ENCODE assay signal across 22 cellular contexts in the genomic region with DNA sequence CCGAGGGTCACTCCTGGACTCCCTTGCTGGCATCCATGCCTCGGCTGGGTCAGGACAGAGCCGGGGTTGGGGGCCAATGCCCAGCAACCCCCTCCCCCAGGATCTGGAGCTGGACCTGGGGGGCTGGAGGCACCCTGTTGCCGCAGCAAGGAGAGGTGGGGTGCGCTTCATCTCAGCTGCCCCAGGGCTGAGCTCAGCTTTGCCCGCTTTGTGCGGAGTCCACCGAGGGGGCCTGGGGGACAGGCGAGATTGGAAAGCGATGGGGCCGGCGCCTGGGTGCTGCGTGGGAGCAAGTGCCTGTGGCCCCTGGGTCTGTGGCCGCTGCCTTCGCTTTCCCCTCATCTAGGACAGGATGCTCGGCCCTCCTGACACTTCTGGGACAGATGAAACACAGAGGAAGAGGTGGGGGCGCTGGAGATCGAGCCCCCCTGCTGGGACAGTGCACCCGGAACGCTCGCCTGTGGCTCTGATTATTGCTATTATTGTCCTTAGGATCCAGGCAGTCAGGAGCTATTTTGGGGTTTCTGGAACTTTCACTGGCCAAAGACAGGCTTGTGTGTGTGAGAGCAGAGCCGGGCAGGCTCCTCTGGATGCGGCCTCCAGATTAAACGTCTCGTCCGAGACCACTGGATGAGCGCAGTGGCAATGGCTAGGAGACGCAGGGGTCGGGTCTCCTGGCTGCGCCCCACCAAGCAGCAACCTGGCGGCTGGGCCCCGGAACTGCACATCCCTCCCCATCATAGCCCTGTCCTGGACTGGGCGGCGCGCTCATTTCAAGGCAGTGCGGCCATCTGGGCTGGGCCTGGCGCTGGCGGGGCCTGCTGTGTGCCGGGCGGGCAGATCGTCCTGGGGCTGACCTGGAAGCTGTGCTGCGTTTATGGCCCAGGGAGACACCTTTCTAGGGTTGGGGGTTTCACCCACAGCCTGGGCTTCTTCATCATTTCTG. TPM values are rescaled to one million over a fixed set of nuclear protein-coding genes. Genes with fewer than 3 reads are reported as not detected.
"Had no signal": no experiment of that assay in that cellular context is flagged by ENCODE, and none has a peak within 500 bp of the region (broad histone marks: within the 10 kb centered on the region; RNA-seq: fewer than 3 reads in every experiment).

No MANE protein-coding gene starts in this region.

- ATAC-seq: activated CD4-positive, alpha-beta T cell treated with anti-CD3 and anti-CD28 coated beads for 36 hours; activated CD8-positive, alpha-beta memory T cell treated with anti-CD3 and anti-CD28 coated beads, Interleukin-2, amount 10 ng/mL, durations not matched to agents 7 days and 5 days; activated CD8-positive, alpha-beta T cell treated with anti-CD3 and anti-CD28 coated beads, Interleukin-2, amount 10 ng/mL, durations not matched to agents 7 days and 5 days; left lung; mucosa of descending colon; natural killer cell treated with Interleukin-12 subunit alpha and Interleukin-12 subunit beta and Interleukin-15 and Interleukin-18, amount 100 ng/mL, for 72 hours; right lobe of liver had no signal

- H3K27me3 ChIP-seq: cardiac muscle cell, right lobe of liver, transverse colon had no signal

- DNase-seq: activated CD4-positive, alpha-beta T cell treated with anti-CD3 and anti-CD28 coated beads for 36 hours; activated CD4-positive, CD25-positive, alpha-beta regulatory T cell; activated CD8-positive, alpha-beta memory T cell treated with anti-CD3 and anti-CD28 coated beads, Interleukin-2, amount 10 ng/mL, durations not matched to agents 7 days and 5 days; activated CD8-positive, alpha-beta T cell treated with anti-CD3 and anti-CD28 coated beads, Interleukin-2, amount 10 ng/mL, durations not matched to agents 7 days and 5 days; activated T-cell treated with anti-CD3 and anti-CD28 coated beads, Interleukin-2, amount 50 U/mL, for 48 hours; head of caudate nucleus; mucosa of descending colon; posterior cingulate gyrus; right lobe of liver; stimulated activated CD4-positive, alpha-beta T cell treated with anti-CD3 and anti-CD28 coated beads, Interleukin-12 subunit alpha, Interleukin-12 subunit beta, amount 100 ng/mL, for 4 hours; stimulated activated CD4-positive, alpha-beta T cell treated with anti-CD3 and anti-CD28 coated beads, Interleukin-4, amount 100 ng/mL, for 1 hour; stomach; T-helper 1 cell; transverse colon had no signal

- H3K27ac ChIP-seq: cardiac muscle cell, epithelial cell of prostate, left lung, right lobe of liver, transverse colon had no signal

- H3K4me3 ChIP-seq: cardiac muscle cell, left lung, mucosa of descending colon, right lobe of liver, skin epidermis, stomach, transverse colon had no signal

- H3K36me3 ChIP-seq: cardiac muscle cell, left lung, right lobe of liver, stomach, transverse colon had no signal

- H3K4me1 ChIP-seq: left lung, right lobe of liver, transverse colon had no signal

- H3K9me3 ChIP-seq: left lung, mucosa of descending colon, right lobe of liver, stomach, transverse colon had no signal

RNA-seq across cellular contexts. Expression of a gene that starts 13.8 kb away (rescaled TPM):
- total RNA-seq: activated CD8-positive, alpha-beta memory T cell treated with anti-CD3 and anti-CD28 coated beads, Interleukin-2, amount 10 ng/mL, durations not matched to agents 7 days and 5 days; activated T-helper 2 cell treated with anti-CD3 and anti-CD28 coated beads, Interferon-gamma antibody, Interleukin-2, Interleukin-4, amounts not matched to agents 10 μg/mL and 5 μg/mL and 100 μg/mL, durations not matched to agents 14 hours and 24 hours and 36 hours; lung microvascular endothelial cell; myocyte; natural killer cell treated with Interleukin-12 subunit alpha and Interleukin-12 subunit beta and Interleukin-15 and Interleukin-18, amount 100 ng/mL, for 72 hours had no signal
